ENCODE assay signal across 8 cellular contexts in the genomic region with DNA sequence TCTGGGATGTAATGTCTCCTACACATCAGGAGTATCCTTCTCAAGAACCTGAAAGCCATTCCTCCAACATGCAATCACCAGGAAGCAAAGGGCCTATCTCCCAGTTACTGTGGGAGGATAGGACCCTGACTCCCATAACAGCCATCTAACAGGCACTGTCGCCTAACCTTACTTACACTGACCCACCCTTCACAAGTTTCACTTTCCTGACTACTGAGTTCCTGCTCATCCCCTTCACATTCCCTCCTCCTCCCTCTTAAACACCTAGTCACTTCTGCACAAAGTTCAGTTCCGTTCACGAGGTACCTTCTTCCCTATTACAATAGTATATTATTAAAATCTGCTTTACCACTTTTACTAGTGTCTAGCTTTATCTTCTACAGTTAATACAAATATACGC. TPM values are rescaled to one million over a fixed set of nuclear protein-coding genes. Genes with fewer than 3 reads are reported as not detected.
DNase-seq lines count a peak whose midpoint lies in the region; ATAC-seq and TF ChIP-seq lines count a peak whose summit lies in the region.

No MANE protein-coding gene starts in this region.

- H3K9me3 ChIP-seq in tibial nerve, result no peaks in the 10 kb centered on the region

- no peak for TF ChIP-seq CTCF in activated CD8-positive, alpha-beta T cell treated with anti-CD3 and anti-CD28 coated beads for 36 hours (IDR thresholded peaks at IDR 0.05)
- no peak for TF ChIP-seq CTCF in kidney epithelial cell (IDR thresholded peaks at IDR 0.05; ENCODE audit: insufficient read depth, low read length, poor library complexity, severe bottlenecking)
- no peak for TF ChIP-seq CTCF in tibial nerve (IDR thresholded peaks at IDR 0.05)

- POLR2A ChIA-PET in activated CD8-positive, alpha-beta T cell treated with anti-CD3 and anti-CD28 coated beads for 36 hours (lab: Charles Lee), result interaction anchor here (1.3 to 1.8 kb wide), 5 partner anchors 9 to 253 kb away, joined by 3 to 5 read pairs (median 4); a partner anchor contains a TSS

- peak overlapping the region; percentile 84 to 85 for H3K4me3 Mint-ChIP-seq in activated T-cell treated with anti-CD3 and anti-CD28 coated beads, Interleukin-2, amount 50 U/mL, for 72 hours
- H3K4me3 Mint-ChIP-seq in activated CD8-positive, alpha-beta T cell treated with anti-CD3 and anti-CD28 coated beads for 36 hours, result peak overlapping the region; percentile 90

- no peak for DNase-seq in activated T-cell treated with anti-CD3 and anti-CD28 coated beads, Interleukin-2, amount 50 U/mL, for 72 hours
- DNase-seq in activated T-cell treated with anti-CD3 and anti-CD28 coated beads for 4 hours, result no peak
- DNase-seq in activated CD8-positive, alpha-beta T cell treated with anti-CD3 and anti-CD28 coated beads for 36 hours, result no peak
- no peak for DNase-seq in kidney epithelial cell (ENCODE audit: low read depth)
- no peak for DNase-seq in tibial nerve (ENCODE audit: low spot score in 2 of 2)
- DNase-seq in NCI-H774 (lab: John Stamatoyannopoulos, UW), result no peak
- DNase-seq in NCI-H446 treated with DMSO at 0.1 percent for 48 hours (lab: John Stamatoyannopoulos, UW), result no peak
- DNase-seq in activated CD4-positive, alpha-beta T cell treated with anti-CD3 and anti-CD28 coated beads, Interleukin-2, amount 50 U/mL, for 1 hour, result no peak

- H3K9me3 Mint-ChIP-seq in activated T-cell treated with anti-CD3 and anti-CD28 coated beads, Interleukin-2, amount 50 U/mL, for 72 hours, result no peaks in the 10 kb centered on the region
- H3K9me3 Mint-ChIP-seq in activated CD8-positive, alpha-beta T cell treated with anti-CD3 and anti-CD28 coated beads for 36 hours, result no peaks in the 10 kb centered on the region

- peak overlapping the region in 1 of 4 donors; percentile 79 for H3K27ac ChIP-seq in tibial nerve

- no peaks in the 10 kb centered on the region for H3K36me3 ChIP-seq in kidney epithelial cell (ENCODE audit: control insufficient read depth, insufficient read depth, low read length)
- H3K36me3 ChIP-seq in tibial nerve, result peaks cover 0 to 26% (median 0%) of the 10 kb centered on the region in 3 donors

- H3K27me3 ChIP-seq in kidney epithelial cell (ENCODE audit: control insufficient read depth, insufficient read depth, low read length) (no peaks in the 10 kb centered on the region), tibial nerve (no peaks in the 10 kb centered on the region)

- H3K27ac Mint-ChIP-seq in activated T-cell treated with anti-CD3 and anti-CD28 coated beads, Interleukin-2, amount 50 U/mL, for 72 hours, result peak overlapping the region; percentile 70
- H3K27ac Mint-ChIP-seq in activated CD8-positive, alpha-beta T cell treated with anti-CD3 and anti-CD28 coated beads for 36 hours, result peak overlapping the region; percentile 26

- no peak for TF ChIP-seq POLR2A in tibial nerve (IDR thresholded peaks at IDR 0.05)

- CTCF ChIA-PET in activated CD8-positive, alpha-beta T cell treated with anti-CD3 and anti-CD28 coated beads for 36 hours (lab: Charles Lee), result interaction anchor here (1.2 to 2.3 kb wide), 2 partner anchors 13 to 14 kb away, joined by 3 to 12 read pairs; no protein-coding TSS in a partner anchor

- peaks cover 3 to 9% of the 10 kb centered on the region in 2 donors for H3K36me3 Mint-ChIP-seq in activated T-cell treated with anti-CD3 and anti-CD28 coated beads, Interleukin-2, amount 50 U/mL, for 72 hours (ENCODE audit: insufficient read depth in 2 of 2)
- peaks cover 37% of the 10 kb centered on the region for H3K36me3 Mint-ChIP-seq in activated CD8-positive, alpha-beta T cell treated with anti-CD3 and anti-CD28 coated beads for 36 hours (ENCODE audit: low read depth)

- H3K4me1 ChIP-seq in tibial nerve, result peaks cover 0 to 47% (median 24%) of the 10 kb centered on the region in 4 donors

- no peaks in the 10 kb centered on the region for H3K27me3 Mint-ChIP-seq in activated T-cell treated with anti-CD3 and anti-CD28 coated beads, Interleukin-2, amount 50 U/mL, for 72 hours (ENCODE audit: low read depth)
- no peaks in the 10 kb centered on the region for H3K27me3 Mint-ChIP-seq in activated CD8-positive, alpha-beta T cell treated with anti-CD3 and anti-CD28 coated beads for 36 hours

- 78 to 80% methylated on average over 4 of the region's 4 CpGs for WGBS in tibial nerve, 2 donors

- H3K4me3 ChIP-seq in kidney epithelial cell (ENCODE audit: low read depth, low read length) (peak overlapping the region; percentile 1), tibial nerve (peak overlapping the region in 3 of 4 donors; percentile 58 to 95 (median 94))

- TF ChIP-seq EP300 in tibial nerve (IDR thresholded peaks at IDR 0.05), result no peak

- H3K4me1 Mint-ChIP-seq in activated T-cell treated with anti-CD3 and anti-CD28 coated beads, Interleukin-2, amount 50 U/mL, for 72 hours (ENCODE audit: low read depth), result peaks cover 40% of the 10 kb centered on the region
- H3K4me1 Mint-ChIP-seq in activated CD8-positive, alpha-beta T cell treated with anti-CD3 and anti-CD28 coated beads for 36 hours (ENCODE audit: low read depth), result peaks cover 40% of the 10 kb centered on the region

- ATAC-seq in activated T-cell treated with anti-CD3 and anti-CD28 coated beads, Interleukin-2, amount 50 U/mL, for 72 hours (replicated peaks in 1 of 2), result no peak
- ATAC-seq in activated CD8-positive, alpha-beta T cell treated with anti-CD3 and anti-CD28 coated beads for 36 hours, result no peak

- intact Hi-C loops in activated CD8-positive, alpha-beta T cell treated with anti-CD3 and anti-CD28 coated beads for 36 hours (cut with micrococcal nuclease), result no loop called here

RNA-seq across cellular contexts. Expression of a gene that starts 1.3 kb away (rescaled TPM):
- total RNA-seq in activated T-cell treated with anti-CD3 and anti-CD28 coated beads, Interleukin-2, amount 50 U/mL, for 72 hours, result 1 to 10 TPM; 4.0 to 4.5 TPM
- 1 to 10 TPM; 2.3 TPM for total RNA-seq in activated CD8-positive, alpha-beta T cell treated with anti-CD3 and anti-CD28 coated beads for 36 hours
- 0.34 and 0.50 TPM in 2 replicates for total RNA-seq in kidney epithelial cell
- total RNA-seq in tibial nerve, result 1 to 10 TPM; 2.4 to 4.5 (median 3.1) TPM

RNA-seq across cellular contexts. Expression of a gene that starts 1.5 kb away (rescaled TPM):
- total RNA-seq in activated T-cell treated with anti-CD3 and anti-CD28 coated beads, Interleukin-2, amount 50 U/mL, for 72 hours, result 10 to 100 TPM; 25.0 to 34.6 TPM
- total RNA-seq in activated CD8-positive, alpha-beta T cell treated with anti-CD3 and anti-CD28 coated beads for 36 hours, result 10 to 100 TPM; 25.1 to 29.0 TPM
- total RNA-seq in kidney epithelial cell (7.0 and 8.1 TPM in 2 replicates), tibial nerve (10 to 100 TPM; 10.5 to 45.9 (median 13.4) TPM)
